In the genomic region with DNA sequence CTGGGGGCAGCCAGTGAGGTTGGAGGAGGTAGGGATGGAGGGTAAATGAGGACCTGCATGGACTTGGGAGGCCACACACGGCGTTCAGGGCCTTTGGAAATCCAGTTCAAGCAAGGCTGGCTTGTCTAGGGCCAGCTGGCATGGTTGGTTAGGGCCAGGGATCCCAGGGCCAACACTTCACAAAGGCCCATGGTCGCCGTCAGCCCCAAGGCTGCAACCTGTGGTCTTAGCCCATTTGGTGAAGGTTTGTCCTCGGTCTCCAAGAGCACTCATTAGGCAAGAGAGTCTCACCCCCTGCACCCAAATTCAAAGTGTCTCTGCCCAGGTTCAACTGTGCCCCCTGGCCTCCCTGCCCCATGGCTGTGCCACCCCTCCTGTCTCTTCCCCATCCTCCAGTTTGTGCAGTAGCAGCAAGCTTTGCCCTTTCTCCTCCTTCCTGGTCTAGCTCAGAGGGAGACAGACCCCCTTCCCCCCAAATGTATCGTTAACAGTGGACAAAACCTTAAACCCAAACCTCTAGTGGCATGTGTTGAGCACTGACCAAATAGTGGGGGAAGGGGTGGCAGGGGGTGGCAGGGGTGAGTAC, we compare ENCODE assay signal across 10 cellular contexts.
DNase-seq lines count a peak whose midpoint lies in the region; ATAC-seq, FAIRE-seq and TF ChIP-seq lines count a peak whose summit lies in the region.
"Had no signal": no experiment of that assay in that cellular context is flagged by ENCODE, and none has a peak within 500 bp of the region (broad histone marks: within the 10 kb centered on the region; RNA-seq: fewer than 3 reads in every experiment).

No MANE protein-coding gene starts in this region.

- peaks cover 25% of the 10 kb centered on the region for H3F3A ChIP-seq in smooth muscle cell (ENCODE audit: low read depth)

- peak overlapping the region; percentile 82 for H2AFZ ChIP-seq in smooth muscle cell (ENCODE audit: low read depth)

- H3K36me3 ChIP-seq in right atrium auricular region (peaks cover 2% of the 10 kb centered on the region), smooth muscle cell (ENCODE audit: low read depth) (no peaks in the 10 kb centered on the region), pancreas (no peaks in the 10 kb centered on the region)

- peak overlapping the region; percentile 80 for H3K4me3 Mint-ChIP-seq in T-helper 1 cell treated with Interleukin-12 subunit alpha and Interleukin-12 subunit beta and Interleukin-4 antibody, amounts not matched to agents 30 μg/mL and 1 μg/mL, for 36 hours
- H3K4me3 Mint-ChIP-seq in T-helper 17 cell, result peak overlapping the region; percentile 90

- no peak for TF ChIP-seq CTCF in right atrium auricular region (IDR thresholded peaks at IDR 0.05)
- no peak for TF ChIP-seq CTCF in smooth muscle cell (IDR thresholded peaks at IDR 0.05; ENCODE audit: borderline replicate concordance, insufficient read depth, poor library complexity, severe bottlenecking)
- TF ChIP-seq CTCF in pancreas (IDR thresholded peaks at IDR 0.05), result no peak

- H3K27ac ChIP-seq in right atrium auricular region (peak overlapping the region; percentile 94 to 98), smooth muscle cell (ENCODE audit: low read depth) (no peak overlapping the region), pancreas (no peak overlapping the region)

- H3K9me3 ChIP-seq in T-helper 17 cell (ENCODE audit: control insufficient read depth, low read length, poor library complexity, severe bottlenecking), result no peaks in the 10 kb centered on the region
- H3K9me3 ChIP-seq in right atrium auricular region, result no peaks in the 10 kb centered on the region
- no peaks in the 10 kb centered on the region for H3K9me3 ChIP-seq in smooth muscle cell (replicated peaks; ENCODE audit: low read depth)
- no peaks in the 10 kb centered on the region for H3K9me3 ChIP-seq in pancreas

- H3K27me3 ChIP-seq in right atrium auricular region, result no peaks in the 10 kb centered on the region
- H3K27me3 ChIP-seq in smooth muscle cell (ENCODE audit: low read depth), result no peaks in the 10 kb centered on the region
- no peaks in the 10 kb centered on the region for H3K27me3 ChIP-seq in pancreas

- H3K27ac Mint-ChIP-seq in T-helper 1 cell treated with Interleukin-12 subunit alpha and Interleukin-12 subunit beta and Interleukin-4 antibody, amounts not matched to agents 30 μg/mL and 1 μg/mL, for 36 hours, result no peak overlapping the region
- peak overlapping the region; percentile 43 for H3K27ac Mint-ChIP-seq in T-helper 17 cell
- H3K27ac Mint-ChIP-seq: activated CD4-positive, alpha-beta memory T cell treated with anti-CD3 and anti-CD28 coated beads for 36 hours had no signal

- H3K4me1 ChIP-seq in right atrium auricular region (peaks cover 0 to 34% of the 10 kb centered on the region in 2 donors), smooth muscle cell (ENCODE audit: low read depth) (peaks cover 20% of the 10 kb centered on the region), pancreas (no peaks in the 10 kb centered on the region)

- peaks cover 10% of the 10 kb centered on the region for H3K36me3 Mint-ChIP-seq in T-helper 1 cell treated with Interleukin-12 subunit alpha and Interleukin-12 subunit beta and Interleukin-4 antibody, amounts not matched to agents 30 μg/mL and 1 μg/mL, for 36 hours (ENCODE audit: low read depth)
- H3K36me3 Mint-ChIP-seq in T-helper 17 cell (ENCODE audit: low read depth), result no peaks in the 10 kb centered on the region
- H3K36me3 Mint-ChIP-seq: activated CD4-positive, alpha-beta memory T cell treated with anti-CD3 and anti-CD28 coated beads for 36 hours had no signal

- WGBS in smooth muscle cell (ENCODE audit: low lambda C conversion rate), result 89% methylated on average over 6 of the region's 6 CpGs
- WGBS in pancreas, 2 donors, result 59 to 73% methylated on average over 6 of the region's 6 CpGs

- no peak for DNase-seq in T-helper 1 cell
- DNase-seq in T-helper 17 cell, result no peak
- no peak for DNase-seq in right atrium auricular region (ENCODE audit: low spot score)
- no peak for DNase-seq in smooth muscle cell (lab: John Stamatoyannopoulos, UW; ENCODE audit: unreplicated experiment)
- DNase-seq in COLO829 (ENCODE audit: low spot score), result no peak
- no peak for DNase-seq in pancreas
- DNase-seq: cortex of kidney had no signal

- H3K9ac ChIP-seq in smooth muscle cell (ENCODE audit: low read depth), result no peak overlapping the region

- no peaks in the 10 kb centered on the region for H3K27me3 Mint-ChIP-seq in T-helper 1 cell treated with Interleukin-12 subunit alpha and Interleukin-12 subunit beta and Interleukin-4 antibody, amounts not matched to agents 30 μg/mL and 1 μg/mL, for 36 hours (ENCODE audit: low read depth)
- H3K27me3 Mint-ChIP-seq in T-helper 17 cell, result no peaks in the 10 kb centered on the region
- H3K27me3 Mint-ChIP-seq: activated CD4-positive, alpha-beta memory T cell treated with anti-CD3 and anti-CD28 coated beads for 36 hours had no signal

- no peaks in the 10 kb centered on the region for H3K79me2 ChIP-seq in smooth muscle cell (ENCODE audit: low read depth)

- H3K4me1 Mint-ChIP-seq in T-helper 1 cell treated with Interleukin-12 subunit alpha and Interleukin-12 subunit beta and Interleukin-4 antibody, amounts not matched to agents 30 μg/mL and 1 μg/mL, for 36 hours (ENCODE audit: low read depth), result peaks cover 44% of the 10 kb centered on the region
- H3K4me1 Mint-ChIP-seq in T-helper 17 cell, result peaks cover 40% of the 10 kb centered on the region

- peak overlapping the region; percentile 88 for H3K4me2 ChIP-seq in smooth muscle cell

- no peak for ATAC-seq in T-helper 17 cell
- no peak for ATAC-seq in HG03432 (IDR thresholded peaks at IDR 0.05; ENCODE audit: unreplicated experiment)
- no peak for ATAC-seq in pancreas

- no peak for FAIRE-seq in pancreas (lab: Jason Lieb, UNC)

- intact Hi-C loops in pancreas (cut with DNase I), result loop anchor here in 2 of 3 donors (10.0 kb wide), 3 partner anchors 186 to 526 kb away; a partner anchor contains a TSS

- no peaks in the 10 kb centered on the region for H3K9me3 Mint-ChIP-seq in T-helper 1 cell treated with Interleukin-12 subunit alpha and Interleukin-12 subunit beta and Interleukin-4 antibody, amounts not matched to agents 30 μg/mL and 1 μg/mL, for 36 hours
- H3K9me3 Mint-ChIP-seq: activated CD4-positive, alpha-beta memory T cell treated with anti-CD3 and anti-CD28 coated beads for 36 hours had no signal

- H4K20me1 ChIP-seq in smooth muscle cell (ENCODE audit: low read depth), result no peaks in the 10 kb centered on the region

- H3K4me3 ChIP-seq in right atrium auricular region, result peak overlapping the region in 1 of 2 donors; percentile 69
- peak overlapping the region; percentile 65 for H3K4me3 ChIP-seq in smooth muscle cell
- H3K4me3 ChIP-seq in pancreas, result peak overlapping the region in 1 of 4 donors; percentile 59

Comparison
In these comparisons a context has a peak if more than half of its experiments do, and no peak if none do; other contexts are left out.
1. H3K27ac ChIP-seq: peak in right atrium auricular region (2 of 2); none in smooth muscle cell (single experiment) and pancreas (0 of 4).